1 cellular context compared by ENCODE assay signal in genomic region chrX:155028749-155029360, GRCh38.
TF ChIP-seq lines count a peak whose summit lies in the region.

No MANE protein-coding gene starts in this region.

TF ChIP-seq in GM12878, 131 proteins besides CTCF, POLR2A, EP300 and RAD21:
- TF ChIP-seq, protein P1, sequence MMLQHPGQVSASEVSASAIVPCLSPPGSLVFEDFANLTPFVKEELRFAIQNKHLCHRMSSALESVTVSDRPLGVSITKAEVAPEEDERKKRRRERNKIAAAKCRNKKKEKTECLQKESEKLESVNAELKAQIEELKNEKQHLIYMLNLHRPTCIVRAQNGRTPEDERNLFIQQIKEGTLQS (IDR thresholded peaks at IDR 0.05; ENCODE audit: borderline replicate concordance, extremely low read depth, low read depth, low read length), result no peak
- TF ChIP-seq SREBF1 (IDR thresholded peaks at IDR 0.05; ENCODE audit: low read length), result no peak
- TF ChIP-seq HDAC2 (IDR thresholded peaks at IDR 0.05), result no peak
- no peak for TF ChIP-seq TCF3 (IDR thresholded peaks at IDR 0.05; ENCODE audit: borderline replicate concordance, insufficient read depth, low read depth, low read length)
- no peak for TF ChIP-seq KLF5 (IDR thresholded peaks at IDR 0.05; ENCODE audit: partially characterized antibody)
- TF ChIP-seq, protein P2, sequence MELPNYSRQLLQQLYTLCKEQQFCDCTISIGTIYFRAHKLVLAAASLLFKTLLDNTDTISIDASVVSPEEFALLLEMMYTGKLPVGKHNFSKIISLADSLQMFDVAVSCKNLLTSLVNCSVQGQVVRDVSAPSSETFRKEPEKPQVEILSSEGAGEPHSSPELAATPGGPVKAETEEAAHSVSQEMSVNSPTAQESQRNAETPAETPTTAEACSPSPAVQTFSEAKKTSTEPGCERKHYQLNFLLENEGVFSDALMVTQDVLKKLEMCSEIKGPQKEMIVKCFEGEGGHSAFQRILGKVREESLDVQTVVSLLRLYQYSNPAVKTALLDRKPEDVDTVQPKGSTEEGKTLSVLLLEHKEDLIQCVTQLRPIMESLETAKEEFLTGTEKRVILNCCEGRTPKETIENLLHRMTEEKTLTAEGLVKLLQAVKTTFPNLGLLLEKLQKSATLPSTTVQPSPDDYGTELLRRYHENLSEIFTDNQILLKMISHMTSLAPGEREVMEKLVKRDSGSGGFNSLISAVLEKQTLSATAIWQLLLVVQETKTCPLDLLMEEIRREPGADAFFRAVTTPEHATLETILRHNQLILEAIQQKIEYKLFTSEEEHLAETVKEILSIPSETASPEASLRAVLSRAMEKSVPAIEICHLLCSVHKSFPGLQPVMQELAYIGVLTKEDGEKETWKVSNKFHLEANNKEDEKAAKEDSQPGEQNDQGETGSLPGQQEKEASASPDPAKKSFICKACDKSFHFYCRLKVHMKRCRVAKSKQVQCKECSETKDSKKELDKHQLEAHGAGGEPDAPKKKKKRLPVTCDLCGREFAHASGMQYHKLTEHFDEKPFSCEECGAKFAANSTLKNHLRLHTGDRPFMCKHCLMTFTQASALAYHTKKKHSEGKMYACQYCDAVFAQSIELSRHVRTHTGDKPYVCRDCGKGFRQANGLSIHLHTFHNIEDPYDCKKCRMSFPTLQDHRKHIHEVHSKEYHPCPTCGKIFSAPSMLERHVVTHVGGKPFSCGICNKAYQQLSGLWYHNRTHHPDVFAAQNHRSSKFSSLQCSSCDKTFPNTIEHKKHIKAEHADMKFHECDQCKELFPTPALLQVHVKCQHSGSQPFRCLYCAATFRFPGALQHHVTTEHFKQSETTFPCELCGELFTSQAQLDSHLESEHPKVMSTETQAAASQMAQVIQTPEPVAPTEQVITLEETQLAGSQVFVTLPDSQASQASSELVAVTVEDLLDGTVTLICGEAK (IDR thresholded peaks at IDR 0.05; ENCODE audit: borderline replicate concordance), result no peak
- no peak for TF ChIP-seq ZZZ3 (IDR thresholded peaks at IDR 0.05; ENCODE audit: control insufficient read depth, insufficient read length, low read depth)
- TF ChIP-seq CEBPZ (IDR thresholded peaks at IDR 0.05; ENCODE audit: low read depth, low read length), result no peak
- TF ChIP-seq CHD2 (IDR thresholded peaks at IDR 0.05; ENCODE audit: borderline replicate concordance, low read depth, low read length), result no peak
- TF ChIP-seq NR2F1 (conservative IDR thresholded peaks at IDR 0.05), result no peak
- TF ChIP-seq E2F8 (IDR thresholded peaks at IDR 0.05; ENCODE audit: low read depth, partially characterized antibody), result no peak
- no peak for TF ChIP-seq ZNF207 (IDR thresholded peaks at IDR 0.05; ENCODE audit: borderline replicate concordance)
